Comparison of ENCODE assay signal across 16 cellular contexts in genomic region chr12:128382946-128383739, GRCh38.
"Had no signal": no experiment of that assay in that cellular context is flagged by ENCODE, and none has a peak within 500 bp of the region (broad histone marks: within the 10 kb centered on the region; RNA-seq: fewer than 3 reads in every experiment).

No MANE protein-coding gene starts in this region.

- DNase-seq: activated CD4-positive, alpha-beta memory T cell treated with anti-CD3 and anti-CD28 coated beads for 36 hours; activated CD4-positive, alpha-beta T cell treated with anti-CD3 and anti-CD28 coated beads for 1 hour; activated gamma-delta T cell treated with Interleukin-2 at 50 U/mL for 16 hours; activated naive CD8-positive, alpha-beta T cell treated with anti-CD3 and anti-CD28 coated beads for 36 hours; activated T-cell treated with anti-CD3 and anti-CD28 coated beads, Interleukin-2, amount 50 U/mL, for 48 hours; foreskin fibroblast; mammary epithelial cell; small intestine had no signal

- H3K27ac Mint-ChIP-seq: activated CD4-positive, alpha-beta memory T cell treated with anti-CD3 and anti-CD28 coated beads for 36 hours; activated naive CD8-positive, alpha-beta T cell treated with anti-CD3 and anti-CD28 coated beads for 36 hours; stimulated activated effector memory CD8-positive, alpha-beta T cell treated with anti-CD3 and anti-CD28 coated beads, Interleukin-12 subunit alpha, Interleukin-12 subunit beta, amount 100 ng/mL, for 72 hours; T-helper 1 cell treated with Interleukin-12 subunit alpha and Interleukin-12 subunit beta and Interleukin-4 antibody, amounts not matched to agents 30 μg/mL and 1 μg/mL, for 36 hours had no signal

- H3K4me1 Mint-ChIP-seq: activated naive CD8-positive, alpha-beta T cell treated with anti-CD3 and anti-CD28 coated beads for 36 hours had no signal

- H3K27ac ChIP-seq: esophagus muscularis mucosa, neutrophil, right atrium auricular region had no signal

- H3K27me3 ChIP-seq: right atrium auricular region had no signal

- H3K9me3 Mint-ChIP-seq: activated naive CD8-positive, alpha-beta T cell treated with anti-CD3 and anti-CD28 coated beads for 36 hours; stimulated activated effector memory CD8-positive, alpha-beta T cell treated with anti-CD3 and anti-CD28 coated beads, Interleukin-12 subunit alpha, Interleukin-12 subunit beta, amount 100 ng/mL, for 72 hours had no signal

- H3K36me3 ChIP-seq: esophagus muscularis mucosa, neutrophil, right atrium auricular region, tibial nerve had no signal

- H3K4me3 Mint-ChIP-seq: activated CD4-positive, alpha-beta memory T cell treated with anti-CD3 and anti-CD28 coated beads for 36 hours; activated naive CD8-positive, alpha-beta T cell treated with anti-CD3 and anti-CD28 coated beads for 36 hours; stimulated activated effector memory CD8-positive, alpha-beta T cell treated with anti-CD3 and anti-CD28 coated beads, Interleukin-12 subunit alpha, Interleukin-12 subunit beta, amount 100 ng/mL, for 72 hours; T-helper 1 cell treated with Interleukin-12 subunit alpha and Interleukin-12 subunit beta and Interleukin-4 antibody, amounts not matched to agents 30 μg/mL and 1 μg/mL, for 36 hours had no signal

- FAIRE-seq: islet of Langerhans, small intestine, TTC549 had no signal

- ATAC-seq: stimulated activated effector memory CD8-positive, alpha-beta T cell treated with anti-CD3 and anti-CD28 coated beads, Interleukin-12 subunit alpha, Interleukin-12 subunit beta, amount 100 ng/mL, for 72 hours had no signal

- H3K9me3 ChIP-seq: esophagus muscularis mucosa, neutrophil, right atrium auricular region, tibial nerve had no signal

- H3K4me3 ChIP-seq: esophagus muscularis mucosa, right atrium auricular region, tibial nerve had no signal

- H3K36me3 Mint-ChIP-seq: activated CD4-positive, alpha-beta memory T cell treated with anti-CD3 and anti-CD28 coated beads for 36 hours; activated naive CD8-positive, alpha-beta T cell treated with anti-CD3 and anti-CD28 coated beads for 36 hours; stimulated activated effector memory CD8-positive, alpha-beta T cell treated with anti-CD3 and anti-CD28 coated beads, Interleukin-12 subunit alpha, Interleukin-12 subunit beta, amount 100 ng/mL, for 72 hours had no signal
